ENCODE assay signal across 1 cellular context in the genomic region with DNA sequence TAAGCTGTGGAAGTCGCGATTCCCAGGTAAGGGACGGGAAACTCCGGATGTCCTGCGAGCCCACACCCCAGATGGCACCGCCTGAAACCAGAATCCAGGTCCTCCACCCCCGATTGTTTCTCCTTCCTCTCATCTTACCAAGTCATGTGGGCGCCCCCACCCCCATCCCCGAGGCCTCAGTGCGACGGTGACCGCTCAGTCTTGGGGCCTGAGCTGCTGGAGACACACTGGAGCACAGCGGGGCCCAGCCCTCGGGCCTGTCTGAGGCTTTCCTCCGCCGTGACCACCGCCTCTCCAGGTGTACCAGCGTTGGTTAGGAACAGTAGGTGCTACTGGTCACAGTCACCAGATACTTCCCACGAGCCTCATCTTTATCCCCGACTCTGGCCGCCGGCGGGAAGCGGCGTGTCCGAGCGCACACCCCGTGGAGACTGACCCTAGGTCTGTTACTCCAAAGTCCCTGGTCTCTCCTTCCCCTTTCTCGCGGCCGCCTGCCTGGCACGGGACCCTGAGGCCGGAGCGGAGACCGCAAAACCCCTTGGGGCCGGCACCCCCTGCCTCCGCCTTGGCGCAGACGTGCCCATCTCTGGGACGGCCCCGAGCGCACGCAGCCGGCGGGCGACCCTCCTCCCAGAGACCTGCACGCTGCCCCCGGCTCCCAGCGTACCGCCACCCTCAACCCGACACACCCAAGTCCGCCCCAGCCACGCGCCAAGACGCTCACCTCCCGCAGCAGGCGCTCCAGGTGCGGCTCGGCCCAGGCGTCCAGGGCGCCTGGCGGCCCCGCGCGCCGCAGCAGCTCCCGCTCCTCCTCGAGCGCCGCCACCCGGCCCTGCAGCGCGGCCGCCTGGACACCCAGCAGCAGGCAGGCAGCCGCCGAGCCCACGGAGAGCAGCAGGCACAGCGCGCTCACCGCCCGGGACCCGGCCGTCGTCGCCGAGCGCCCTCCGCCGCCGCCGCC.
TF ChIP-seq lines count a peak whose summit lies in the region.

No MANE protein-coding gene starts in this region.

TF ChIP-seq in SK-N-SH treated with all-trans-retinoic acid at 6 μM for 48 hours, 23 proteins besides CTCF, POLR2A, EP300 and RAD21 (continued from another document):
- TF ChIP-seq, protein P1, sequence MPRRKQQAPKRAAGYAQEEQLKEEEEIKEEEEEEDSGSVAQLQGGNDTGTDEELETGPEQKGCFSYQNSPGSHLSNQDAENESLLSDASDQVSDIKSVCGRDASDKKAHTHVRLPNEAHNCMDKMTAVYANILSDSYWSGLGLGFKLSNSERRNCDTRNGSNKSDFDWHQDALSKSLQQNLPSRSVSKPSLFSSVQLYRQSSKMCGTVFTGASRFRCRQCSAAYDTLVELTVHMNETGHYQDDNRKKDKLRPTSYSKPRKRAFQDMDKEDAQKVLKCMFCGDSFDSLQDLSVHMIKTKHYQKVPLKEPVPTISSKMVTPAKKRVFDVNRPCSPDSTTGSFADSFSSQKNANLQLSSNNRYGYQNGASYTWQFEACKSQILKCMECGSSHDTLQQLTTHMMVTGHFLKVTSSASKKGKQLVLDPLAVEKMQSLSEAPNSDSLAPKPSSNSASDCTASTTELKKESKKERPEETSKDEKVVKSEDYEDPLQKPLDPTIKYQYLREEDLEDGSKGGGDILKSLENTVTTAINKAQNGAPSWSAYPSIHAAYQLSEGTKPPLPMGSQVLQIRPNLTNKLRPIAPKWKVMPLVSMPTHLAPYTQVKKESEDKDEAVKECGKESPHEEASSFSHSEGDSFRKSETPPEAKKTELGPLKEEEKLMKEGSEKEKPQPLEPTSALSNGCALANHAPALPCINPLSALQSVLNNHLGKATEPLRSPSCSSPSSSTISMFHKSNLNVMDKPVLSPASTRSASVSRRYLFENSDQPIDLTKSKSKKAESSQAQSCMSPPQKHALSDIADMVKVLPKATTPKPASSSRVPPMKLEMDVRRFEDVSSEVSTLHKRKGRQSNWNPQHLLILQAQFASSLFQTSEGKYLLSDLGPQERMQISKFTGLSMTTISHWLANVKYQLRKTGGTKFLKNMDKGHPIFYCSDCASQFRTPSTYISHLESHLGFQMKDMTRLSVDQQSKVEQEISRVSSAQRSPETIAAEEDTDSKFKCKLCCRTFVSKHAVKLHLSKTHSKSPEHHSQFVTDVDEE (CRISPR knock-in tag; IDR thresholded peaks at IDR 0.05), result no peak
- no peak for TF ChIP-seq ZNF565 (CRISPR knock-in tag; conservative IDR thresholded peaks at IDR 0.05; ENCODE audit: low read depth)
- no peak for TF ChIP-seq RARB (CRISPR knock-in tag; IDR thresholded peaks at IDR 0.05)
- TF ChIP-seq ZNF8 (CRISPR knock-in tag; IDR thresholded peaks at IDR 0.05), result no peak
- no peak for TF ChIP-seq ESRRG (CRISPR knock-in tag; IDR thresholded peaks at IDR 0.05)
- TF ChIP-seq, protein P2, sequence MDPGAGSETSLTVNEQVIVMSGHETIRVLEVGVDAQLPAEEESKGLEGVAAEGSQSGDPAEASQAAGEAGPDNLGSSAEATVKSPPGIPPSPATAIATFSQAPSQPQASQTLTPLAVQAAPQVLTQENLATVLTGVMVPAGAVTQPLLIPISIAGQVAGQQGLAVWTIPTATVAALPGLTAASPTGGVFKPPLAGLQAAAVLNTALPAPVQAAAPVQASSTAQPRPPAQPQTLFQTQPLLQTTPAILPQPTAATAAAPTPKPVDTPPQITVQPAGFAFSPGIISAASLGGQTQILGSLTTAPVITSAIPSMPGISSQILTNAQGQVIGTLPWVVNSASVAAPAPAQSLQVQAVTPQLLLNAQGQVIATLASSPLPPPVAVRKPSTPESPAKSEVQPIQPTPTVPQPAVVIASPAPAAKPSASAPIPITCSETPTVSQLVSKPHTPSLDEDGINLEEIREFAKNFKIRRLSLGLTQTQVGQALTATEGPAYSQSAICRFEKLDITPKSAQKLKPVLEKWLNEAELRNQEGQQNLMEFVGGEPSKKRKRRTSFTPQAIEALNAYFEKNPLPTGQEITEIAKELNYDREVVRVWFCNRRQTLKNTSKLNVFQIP (CRISPR knock-in tag; IDR thresholded peaks at IDR 0.05; ENCODE audit: borderline replicate concordance, low read depth), result no peak
- TF ChIP-seq, protein P3, sequence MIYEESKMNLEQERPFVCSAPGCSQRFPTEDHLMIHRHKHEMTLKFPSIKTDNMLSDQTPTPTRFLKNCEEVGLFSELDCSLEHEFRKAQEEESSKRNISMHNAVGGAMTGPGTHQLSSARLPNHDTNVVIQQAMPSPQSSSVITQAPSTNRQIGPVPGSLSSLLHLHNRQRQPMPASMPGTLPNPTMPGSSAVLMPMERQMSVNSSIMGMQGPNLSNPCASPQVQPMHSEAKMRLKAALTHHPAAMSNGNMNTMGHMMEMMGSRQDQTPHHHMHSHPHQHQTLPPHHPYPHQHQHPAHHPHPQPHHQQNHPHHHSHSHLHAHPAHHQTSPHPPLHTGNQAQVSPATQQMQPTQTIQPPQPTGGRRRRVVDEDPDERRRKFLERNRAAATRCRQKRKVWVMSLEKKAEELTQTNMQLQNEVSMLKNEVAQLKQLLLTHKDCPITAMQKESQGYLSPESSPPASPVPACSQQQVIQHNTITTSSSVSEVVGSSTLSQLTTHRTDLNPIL (CRISPR knock-in tag; IDR thresholded peaks at IDR 0.05; ENCODE audit: low read depth), result no peak
- no peak for TF ChIP-seq OSR1 (CRISPR knock-in tag; IDR thresholded peaks at IDR 0.05)
- no peak for TF ChIP-seq PPARA (CRISPR knock-in tag; IDR thresholded peaks at IDR 0.05; ENCODE audit: borderline replicate concordance)
- TF ChIP-seq ZFP3 (CRISPR knock-in tag; IDR thresholded peaks at IDR 0.05), result no peak
- TF ChIP-seq, protein P4, sequence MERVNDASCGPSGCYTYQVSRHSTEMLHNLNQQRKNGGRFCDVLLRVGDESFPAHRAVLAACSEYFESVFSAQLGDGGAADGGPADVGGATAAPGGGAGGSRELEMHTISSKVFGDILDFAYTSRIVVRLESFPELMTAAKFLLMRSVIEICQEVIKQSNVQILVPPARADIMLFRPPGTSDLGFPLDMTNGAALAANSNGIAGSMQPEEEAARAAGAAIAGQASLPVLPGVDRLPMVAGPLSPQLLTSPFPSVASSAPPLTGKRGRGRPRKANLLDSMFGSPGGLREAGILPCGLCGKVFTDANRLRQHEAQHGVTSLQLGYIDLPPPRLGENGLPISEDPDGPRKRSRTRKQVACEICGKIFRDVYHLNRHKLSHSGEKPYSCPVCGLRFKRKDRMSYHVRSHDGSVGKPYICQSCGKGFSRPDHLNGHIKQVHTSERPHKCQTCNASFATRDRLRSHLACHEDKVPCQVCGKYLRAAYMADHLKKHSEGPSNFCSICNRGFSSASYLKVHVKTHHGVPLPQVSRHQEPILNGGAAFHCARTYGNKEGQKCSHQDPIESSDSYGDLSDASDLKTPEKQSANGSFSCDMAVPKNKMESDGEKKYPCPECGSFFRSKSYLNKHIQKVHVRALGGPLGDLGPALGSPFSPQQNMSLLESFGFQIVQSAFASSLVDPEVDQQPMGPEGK (CRISPR knock-in tag; IDR thresholded peaks at IDR 0.05; ENCODE audit: borderline replicate concordance), result no peak
- no peak for TF ChIP-seq ZNF70 (CRISPR knock-in tag; IDR thresholded peaks at IDR 0.05)
- TF ChIP-seq ARNTL (CRISPR knock-in tag; IDR thresholded peaks at IDR 0.05; ENCODE audit: borderline replicate concordance, low read depth), result no peak
- TF ChIP-seq ZC3H10 (CRISPR knock-in tag; IDR thresholded peaks at IDR 0.05), result no peak
- no peak for TF ChIP-seq TCF4 (CRISPR knock-in tag; IDR thresholded peaks at IDR 0.05; ENCODE audit: borderline replicate concordance)
- no peak for TF ChIP-seq TOX (CRISPR knock-in tag; IDR thresholded peaks at IDR 0.05; ENCODE audit: borderline replicate concordance)
- TF ChIP-seq BACH2 (CRISPR knock-in tag; IDR thresholded peaks at IDR 0.05; ENCODE audit: borderline replicate concordance), result no peak
- TF ChIP-seq CSDC2 (CRISPR knock-in tag; IDR thresholded peaks at IDR 0.05), result no peak
